ENCODE assay signal across 1 cellular context in the genomic region with DNA sequence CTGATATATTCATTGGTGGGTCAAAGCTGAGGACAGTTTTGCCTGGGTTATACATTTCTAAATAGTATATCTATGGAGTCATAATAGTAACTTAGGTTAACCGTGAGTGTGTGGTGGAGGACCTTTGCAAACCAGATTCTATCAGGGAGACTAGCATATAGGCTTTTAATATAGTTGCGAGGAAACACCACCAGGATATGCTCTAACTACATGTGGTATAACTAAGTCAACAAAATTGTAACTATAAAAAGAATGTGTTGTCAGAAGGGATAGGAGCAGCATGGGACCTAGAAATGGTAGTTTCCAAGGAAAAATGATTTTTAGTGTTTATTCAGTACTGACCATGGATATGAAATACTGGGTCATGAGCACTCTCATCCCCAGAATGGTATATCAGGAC.
TF ChIP-seq lines count a peak whose summit lies in the region.

No MANE protein-coding gene starts in this region.

TF ChIP-seq in HCT116, 20 proteins besides CTCF, POLR2A, EP300 and RAD21 (continued from another document):
- TF ChIP-seq EZH2phosphoT487 (IDR thresholded peaks at IDR 0.05; ENCODE audit: borderline replicate concordance) = no peak
- TF ChIP-seq, protein P1, sequence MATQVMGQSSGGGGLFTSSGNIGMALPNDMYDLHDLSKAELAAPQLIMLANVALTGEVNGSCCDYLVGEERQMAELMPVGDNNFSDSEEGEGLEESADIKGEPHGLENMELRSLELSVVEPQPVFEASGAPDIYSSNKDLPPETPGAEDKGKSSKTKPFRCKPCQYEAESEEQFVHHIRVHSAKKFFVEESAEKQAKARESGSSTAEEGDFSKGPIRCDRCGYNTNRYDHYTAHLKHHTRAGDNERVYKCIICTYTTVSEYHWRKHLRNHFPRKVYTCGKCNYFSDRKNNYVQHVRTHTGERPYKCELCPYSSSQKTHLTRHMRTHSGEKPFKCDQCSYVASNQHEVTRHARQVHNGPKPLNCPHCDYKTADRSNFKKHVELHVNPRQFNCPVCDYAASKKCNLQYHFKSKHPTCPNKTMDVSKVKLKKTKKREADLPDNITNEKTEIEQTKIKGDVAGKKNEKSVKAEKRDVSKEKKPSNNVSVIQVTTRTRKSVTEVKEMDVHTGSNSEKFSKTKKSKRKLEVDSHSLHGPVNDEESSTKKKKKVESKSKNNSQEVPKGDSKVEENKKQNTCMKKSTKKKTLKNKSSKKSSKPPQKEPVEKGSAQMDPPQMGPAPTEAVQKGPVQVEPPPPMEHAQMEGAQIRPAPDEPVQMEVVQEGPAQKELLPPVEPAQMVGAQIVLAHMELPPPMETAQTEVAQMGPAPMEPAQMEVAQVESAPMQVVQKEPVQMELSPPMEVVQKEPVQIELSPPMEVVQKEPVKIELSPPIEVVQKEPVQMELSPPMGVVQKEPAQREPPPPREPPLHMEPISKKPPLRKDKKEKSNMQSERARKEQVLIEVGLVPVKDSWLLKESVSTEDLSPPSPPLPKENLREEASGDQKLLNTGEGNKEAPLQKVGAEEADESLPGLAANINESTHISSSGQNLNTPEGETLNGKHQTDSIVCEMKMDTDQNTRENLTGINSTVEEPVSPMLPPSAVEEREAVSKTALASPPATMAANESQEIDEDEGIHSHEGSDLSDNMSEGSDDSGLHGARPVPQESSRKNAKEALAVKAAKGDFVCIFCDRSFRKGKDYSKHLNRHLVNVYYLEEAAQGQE (IDR thresholded peaks at IDR 0.05; ENCODE audit: low read depth) = no peak
- no peak for TF ChIP-seq YY1 (IDR thresholded peaks at IDR 0.05; ENCODE audit: extremely low read depth, insufficient replicate concordance, low read depth, low read length)
- TF ChIP-seq CEBPB (IDR thresholded peaks at IDR 0.05; ENCODE audit: low read depth) = no peak
- no peak for TF ChIP-seq FOSL1 (IDR thresholded peaks at IDR 0.05; ENCODE audit: low read depth)
- TF ChIP-seq, protein P2, sequence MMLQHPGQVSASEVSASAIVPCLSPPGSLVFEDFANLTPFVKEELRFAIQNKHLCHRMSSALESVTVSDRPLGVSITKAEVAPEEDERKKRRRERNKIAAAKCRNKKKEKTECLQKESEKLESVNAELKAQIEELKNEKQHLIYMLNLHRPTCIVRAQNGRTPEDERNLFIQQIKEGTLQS (IDR thresholded peaks at IDR 0.05) = no peak
- no peak for TF ChIP-seq ELF1 (IDR thresholded peaks at IDR 0.05; ENCODE audit: borderline replicate concordance, low read depth)
- no peak for TF ChIP-seq EGR1 (IDR thresholded peaks at IDR 0.05; ENCODE audit: low read depth)
- no peak for TF ChIP-seq ZFX (IDR thresholded peaks at IDR 0.05)
- no peak for TF ChIP-seq CBX3 (IDR thresholded peaks at IDR 0.05; ENCODE audit: low read depth)
- TF ChIP-seq SP1 (IDR thresholded peaks at IDR 0.05; ENCODE audit: low read depth) = no peak
- no peak for TF ChIP-seq SRF (IDR thresholded peaks at IDR 0.05; ENCODE audit: low read depth)
- TF ChIP-seq EZH2 (IDR thresholded peaks at IDR 0.05) = no peak
- TF ChIP-seq JUND (IDR thresholded peaks at IDR 0.05) = no peak
- TF ChIP-seq SIN3A (IDR thresholded peaks at IDR 0.05; ENCODE audit: low read depth) = no peak
- no peak for TF ChIP-seq POLR2AphosphoS5 (IDR thresholded peaks at IDR 0.05; ENCODE audit: low read depth, low read length)
- TF ChIP-seq ZNF274 (IDR thresholded peaks at IDR 0.05; ENCODE audit: low read depth, low read length) = no peak
- TF ChIP-seq, protein P3, sequence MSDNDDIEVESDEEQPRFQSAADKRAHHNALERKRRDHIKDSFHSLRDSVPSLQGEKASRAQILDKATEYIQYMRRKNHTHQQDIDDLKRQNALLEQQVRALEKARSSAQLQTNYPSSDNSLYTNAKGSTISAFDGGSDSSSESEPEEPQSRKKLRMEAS (IDR thresholded peaks at IDR 0.05) = no peak
- TF ChIP-seq TCF7L2 (IDR thresholded peaks at IDR 0.05; ENCODE audit: borderline replicate concordance, extremely low read depth, insufficient read depth, insufficient read length) = no peak
